ENCODE assay signal across 8 cellular contexts in the genomic region with DNA sequence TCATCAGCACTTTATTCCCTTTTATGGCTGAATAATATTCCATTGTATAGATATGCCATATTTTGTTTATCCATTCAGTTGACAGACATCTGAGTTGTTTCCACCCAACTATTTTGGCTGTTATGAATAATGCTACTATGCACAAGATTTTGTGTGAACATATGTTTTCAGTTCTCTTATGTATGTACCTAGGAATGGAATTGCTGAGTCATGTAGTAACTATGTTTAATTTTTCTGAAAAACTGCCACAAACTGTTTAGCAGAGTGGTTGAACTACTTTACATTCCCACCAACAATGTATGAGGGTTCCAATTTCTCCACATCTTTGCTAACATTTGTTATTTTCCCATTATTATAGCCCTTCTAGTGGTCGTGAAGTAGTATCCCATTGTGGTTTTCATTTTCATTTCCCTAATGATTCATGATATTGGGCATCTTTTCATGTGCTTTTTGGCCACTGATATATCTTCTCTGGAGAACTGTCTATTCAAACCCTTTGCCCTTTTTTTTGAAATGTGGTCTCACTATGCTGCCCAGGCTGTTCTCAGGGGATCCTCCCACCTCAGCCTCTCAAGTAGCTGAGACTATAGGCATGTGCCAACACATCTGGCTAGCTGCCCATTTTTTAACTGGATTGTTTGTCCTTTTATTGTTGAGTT. TPM values are rescaled to one million over a fixed set of nuclear protein-coding genes. Genes with fewer than 3 reads are reported as not detected.
DNase-seq lines count a peak whose midpoint lies in the region; ATAC-seq and TF ChIP-seq lines count a peak whose summit lies in the region.

No MANE protein-coding gene starts in this region.

- H3K4me3 ChIP-seq in left lung: no peak overlapping the region

- H3K9me3 ChIP-seq in left lung: no peaks in the 10 kb centered on the region

- intact Hi-C loops in left lung (cut with DNase I): no loop called here

- H3K27ac ChIP-seq in RWPE1: peak overlapping the region; percentile 60
- peak overlapping the region in 1 of 2 donors; percentile 41 for H3K27ac ChIP-seq in left lung

- no peak for TF ChIP-seq CTCF in RWPE1 (conservative IDR thresholded peaks at IDR 0.05; ENCODE audit: low read depth)
- no peak for TF ChIP-seq CTCF in left lung (IDR thresholded peaks at IDR 0.05)

- H3K4me1 ChIP-seq in left lung: peaks cover 11 to 76% of the 10 kb centered on the region in 2 donors

- POLR2A ChIA-PET in RWPE1 (lab: Yijun Ruan, JAX; ENCODE audit: low non-redundant PET): no interaction called here

- DNase-seq in RWPE1 (ENCODE audit: low spot score) (no peak), left lung (no peak), NCI-H82 (lab: John Stamatoyannopoulos, UW) (no peak), epidermal melanocyte (ENCODE audit: insufficient read length, low spot score) (no peak), pons (ENCODE audit: low spot score) (no peak), NCI-H1694 (lab: John Stamatoyannopoulos, UW) (no peak)

- peak; percentile 83 for ATAC-seq in GM18519 (IDR thresholded peaks at IDR 0.05; ENCODE audit: low FRiP score, unreplicated experiment)
- ATAC-seq in HG02623 (IDR thresholded peaks at IDR 0.05; ENCODE audit: unreplicated experiment): peak; percentile 83
- peak; percentile 24 for ATAC-seq in left lung

- no peaks in the 10 kb centered on the region for H3K27me3 ChIP-seq in left lung

- H3K36me3 ChIP-seq in left lung: no peaks in the 10 kb centered on the region

- CTCF ChIA-PET in RWPE1 (lab: Yijun Ruan, JAX): interaction anchor here (0.6 kb wide), 2 partner anchors 82 to 221 kb away, joined by 3 to 5 read pairs; no protein-coding TSS in a partner anchor

RNA-seq across cellular contexts. Expression of gene SMURF2, which starts 26.3 kb away (rescaled TPM):
- total RNA-seq in left lung: 10 to 100 TPM; 41.6 to 44.6 TPM

Comparison
In these comparisons a context has a peak if more than half of its experiments do, and no peak if none do; other contexts are left out.
1. ATAC-seq: peak in every context shown above with its lines; median percentile 83 in GM18519; 83 in HG02623; 24 in left lung.